In the genomic region with DNA sequence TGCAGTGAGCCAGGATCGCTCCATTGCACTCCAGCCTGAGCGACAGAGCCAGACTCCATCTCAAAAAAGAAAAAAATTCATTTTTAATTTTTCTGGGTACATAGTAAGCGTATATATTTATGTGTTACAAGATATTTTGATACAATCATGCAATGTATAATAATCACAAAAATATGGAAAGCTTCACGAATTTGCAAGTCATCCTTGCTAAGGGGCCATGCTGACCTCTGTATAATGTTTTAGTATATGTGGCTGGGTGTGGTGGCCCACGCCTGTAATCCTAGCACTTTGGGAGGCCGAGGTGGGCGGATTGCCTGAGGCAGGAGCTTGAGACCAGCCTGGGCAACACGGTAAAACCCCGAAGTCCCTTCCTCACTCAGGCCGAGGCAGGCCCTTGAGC, we compare ENCODE assay signal across 25 cellular contexts. TPM values are rescaled to one million over a fixed set of nuclear protein-coding genes. Genes with fewer than 3 reads are reported as not detected.
DNase-seq lines count a peak whose midpoint lies in the region; ATAC-seq, FAIRE-seq and TF ChIP-seq lines count a peak whose summit lies in the region.
"Had no signal": no experiment of that assay in that cellular context is flagged by ENCODE, and none has a peak within 500 bp of the region (broad histone marks: within the 10 kb centered on the region; RNA-seq: fewer than 3 reads in every experiment).

No MANE protein-coding gene starts in this region.

- peak overlapping the region; percentile 83 for H2AFZ ChIP-seq in K562 (ENCODE audit: low read depth, low read length)

- H3K9me3 ChIP-seq in A549: no peaks in the 10 kb centered on the region
- H3K9me3 ChIP-seq in HEK293 (ENCODE audit: control insufficient read depth, insufficient read depth, low read depth, low read length): no peaks in the 10 kb centered on the region
- no peaks in the 10 kb centered on the region for H3K9me3 ChIP-seq in K562 (replicated peaks; ENCODE audit: control insufficient read depth, insufficient read depth, low read depth, low read length)
- H3K9me3 ChIP-seq in lower lobe of right lung: no peaks in the 10 kb centered on the region
- H3K9me3 ChIP-seq: BLaER1 treated with 17β-estradiol and CSF1 and Interleukin-3, amounts not matched to agents 10 nM and 100 nM; Caco-2 had no signal

- H3K79me2 ChIP-seq in K562 (ENCODE audit: control insufficient read depth, insufficient read depth, low read length): no peaks in the 10 kb centered on the region

- no peak overlapping the region for H3K27ac ChIP-seq in A549
- no peak overlapping the region for H3K27ac ChIP-seq in HEK293 (ENCODE audit: extremely low read depth, low read depth, low read length)
- no peak overlapping the region for H3K27ac ChIP-seq in K562 (ENCODE audit: extremely low read depth, low read depth, low read length)
- no peak overlapping the region for H3K27ac ChIP-seq in lower lobe of right lung
- H3K27ac ChIP-seq: BLaER1 treated with 17β-estradiol and CSF1 and Interleukin-3, amounts not matched to agents 10 nM and 100 nM; C4-2B had no signal

- no peak overlapping the region for H3K4me3 ChIP-seq in A549
- no peak overlapping the region for H3K4me3 ChIP-seq in HEK293 (ENCODE audit: low read depth, low read length)
- H3K4me3 ChIP-seq in K562: no peak overlapping the region
- H3K4me3 ChIP-seq in lower lobe of right lung: no peak overlapping the region
- H3K4me3 ChIP-seq: BLaER1 treated with 17β-estradiol and CSF1 and Interleukin-3, amounts not matched to agents 10 nM and 100 nM; GM12878 had no signal

- H3K9ac ChIP-seq in K562 (ENCODE audit: insufficient read depth in 1 of 2, low read depth in 2 of 2, low read length in 2 of 2): peak overlapping the region in 1 of 2 experiments; percentile 61; a peak in 2 of 4 replicates
- H3K9ac ChIP-seq: BLaER1 treated with 17β-estradiol and CSF1 and Interleukin-3, amounts not matched to agents 10 nM and 100 nM had no signal

- H3K4me1 ChIP-seq in A549 (no peaks in the 10 kb centered on the region), HEK293 (ENCODE audit: control insufficient read depth, insufficient read depth, low read length) (no peaks in the 10 kb centered on the region), K562 (replicated peaks in 1 of 2; ENCODE audit: control insufficient read depth in 2 of 2, insufficient read depth in 2 of 2, low read length in 2 of 2) (peaks cover 11 to 15% of the 10 kb centered on the region in 2 experiments; a peak in 4 of 5 replicates), lower lobe of right lung (no peaks in the 10 kb centered on the region)
- H3K4me1 ChIP-seq: Caco-2 had no signal

- H3K27me3 ChIP-seq in K562 (ENCODE audit: control insufficient read depth in 2 of 2, insufficient read depth in 2 of 2, low read length in 2 of 2) (no peaks in the 10 kb centered on the region), lower lobe of right lung (ENCODE audit: low read depth) (no peaks in the 10 kb centered on the region)
- H3K27me3 ChIP-seq: BLaER1 treated with 17β-estradiol and CSF1 and Interleukin-3, amounts not matched to agents 10 nM and 100 nM had no signal

- H3K9me1 ChIP-seq in K562 (ENCODE audit: control insufficient read depth, insufficient read depth, low read length): no peaks in the 10 kb centered on the region

- no TSS peak for BruUV-seq in K562 (replicated peaks; lab: Mats Ljungman, UMichigan)

- no peak overlapping the region for H3K4me2 ChIP-seq in A549
- H3K4me2 ChIP-seq in K562 (ENCODE audit: insufficient read depth, low read length): no peak overlapping the region; the same call in 1 of the 2 replicates
- H3K4me2 ChIP-seq: BLaER1 treated with 17β-estradiol and CSF1 and Interleukin-3, amounts not matched to agents 10 nM and 100 nM had no signal

- POLR2A ChIA-PET in A549 (lab: Yijun Ruan, JAX) (no interaction called here), HEK293 (lab: Yijun Ruan, JAX) (interaction anchor here (0.9 to 1.2 kb wide), 2 partner anchors 11 to 23 kb away, joined by 3 read pairs; no protein-coding TSS in a partner anchor), K562 (lab: Yijun Ruan, JAX) (interaction anchor here (0.6 to 1.1 kb wide), 3 partner anchors 10 to 96 kb away, joined by 3 to 4 read pairs (median 3); no protein-coding TSS in a partner anchor)

- no peak for TF ChIP-seq EP300 in A549 (IDR thresholded peaks at IDR 0.05)
- TF ChIP-seq EP300 in K562 (IDR thresholded peaks at IDR 0.05; ENCODE audit: low read length): no peak

- TF ChIP-seq CTCF in A549 (IDR thresholded peaks at IDR 0.05) (no peak), HEK293 (tag by site-specific recombination; IDR thresholded peaks at IDR 0.05) (no peak), K562 (IDR thresholded peaks at IDR 0.05 in 2 of 3, conservative IDR thresholded peaks at IDR 0.05 in 1 of 3; ENCODE audit: insufficient read depth in 2 of 3, low read depth in 1 of 3, low read length in 3 of 3) (no peak), lower lobe of right lung (IDR thresholded peaks at IDR 0.05) (no peak)

- intact Hi-C loops in K562 (cut with micrococcal nuclease) (no loop called here), lower lobe of right lung (cut with DNase I) (no loop called here)

- CTCF ChIA-PET in A549 (lab: Yijun Ruan, JAX) (interaction anchor here (1.9 to 2.2 kb wide), 3 partner anchors 16 to 245 kb away, joined by 8 read pairs; a partner anchor contains a TSS), HEK293 (lab: Yijun Ruan, JAX) (interaction anchor here (0.7 kb wide), 1 partner anchor 16 kb away, joined by 3 read pairs; no protein-coding TSS in a partner anchor), K562 (lab: Yijun Ruan, JAX; ENCODE audit: low intra/inter-chr PET ratio) (no interaction called here)

- TF ChIP-seq POLR2A in A549 (IDR thresholded peaks at IDR 0.05; ENCODE audit: low read length): no peak
- TF ChIP-seq POLR2A in K562 (conservative IDR thresholded peaks at IDR 0.05): no peak

- TF ChIP-seq RAD21 in A549 (conservative IDR thresholded peaks at IDR 0.05 in 1 of 2, IDR thresholded peaks at IDR 0.05 in 1 of 2) (no peak), K562 (CRISPR knock-in tag; conservative IDR thresholded peaks at IDR 0.05 in 1 of 2, IDR thresholded peaks at IDR 0.05 in 1 of 2) (no peak)

- H4K20me1 ChIP-seq in K562 (replicated peaks; ENCODE audit: control insufficient read depth, insufficient read depth, low read length): no peaks in the 10 kb centered on the region

- ATAC-seq in A549 (no peak), K562 (peak; percentile 21; the same call in 1 of the 3 replicates), lower lobe of right lung (no peak), HG03571 (IDR thresholded peaks at IDR 0.05; ENCODE audit: unreplicated experiment) (no peak)
- ATAC-seq: CD8-positive, alpha-beta T cell; GM12878 had no signal

- in situ Hi-C loops in K562 (cut with MboI): no loop called here

- WGBS in A549 (ENCODE audit: missing lambda C conversion rate): 63% methylated on average over 10 of the region's 10 CpGs
- 40% methylated on average over 10 of the region's 10 CpGs for WGBS in K562 (ENCODE audit: insufficient coverage, low coverage, missing lambda C conversion rate)

- DNase-seq in A549 (ENCODE audit: low read depth in 1 of 2, low spot score in 1 of 2) (no peak), K562 (ENCODE audit: extremely low read depth in 1 of 4, low spot score in 3 of 4) (no peak), lower lobe of right lung (no peak), iPS-NIHi11 (ENCODE audit: low spot score) (no peak)
- DNase-seq: 8988T; AML-193; Caco-2; Calu3; CD4-positive, alpha-beta T cell; CD8-positive, alpha-beta T cell; DMS153; DMS53; DMS79; DND-41; EL; GDM1 had no signal

- FAIRE-seq in A549 (lab: Jason Lieb, UNC) (no peak), K562 (lab: Jason Lieb, UNC) (no peak)
- FAIRE-seq: A204.1, D721Med, GM12878, GM12892, GM18507 had no signal

- H3K36me3 ChIP-seq in HEK293 (ENCODE audit: control insufficient read depth in 2 of 2, insufficient read depth in 1 of 2, low read length in 2 of 2) (peaks cover 0 to 9% of the 10 kb centered on the region in 2 experiments; a peak in 2 of 3 replicates), K562 (ENCODE audit: control insufficient read depth, insufficient read depth, low read length) (peaks cover 9% of the 10 kb centered on the region; the same call in 1 of the 3 replicates), lower lobe of right lung (peaks cover 12% of the 10 kb centered on the region)

RNA-seq across cellular contexts. Expression of a gene that starts 16.9 kb away (rescaled TPM):
- 5.9 and 8.1 TPM in 2 replicates for polyA plus RNA-seq in A549 (2011; rRNA removed)
- 10.4 and 14.6 TPM in 2 replicates for polyA plus RNA-seq in A549 (2012; cell fraction: cytosol; rRNA removed)
- 34.8 and 43.0 TPM in 2 replicates for polyA plus RNA-seq in A549 (2012; cell fraction: nucleus; rRNA removed)
- 29.0 to 34.8 TPM (median 33.3 TPM) in 3 replicates for polyA plus RNA-seq in A549 (2017; fragmentation: RNase III; extraction: RNeasy Plus Mini Kit Qiagen cat#74134 plus additional on column Dnase treatment)
- polyA minus RNA-seq in A549 (2011; rRNA and poly(A)+ RNA removed): 17.2 and 17.3 TPM in 2 replicates
- total RNA-seq in K562 (2011; cell fraction: chromatin; rRNA removed; ENCODE audit: low replicate concordance): 93.9 and 185 TPM in 2 replicates
- total RNA-seq in K562 (2011; cell fraction: nucleolus; rRNA removed): 89.2 and 107 TPM in 2 replicates
- total RNA-seq in K562 (2011; cell fraction: nucleoplasm; rRNA removed): 100 and 120 TPM in 2 replicates
- 13.1 and 19.0 TPM in 2 replicates for total RNA-seq in K562 (2014; rRNA removed)
- total RNA-seq in K562 (2014; rRNA removed; fragmentation: Illumina TruSeq; extraction: Trizol): 6.9 and 8.1 TPM in 2 replicates
- total RNA-seq in K562 (2015; rRNA removed; fragmentation: Illumina TruSeq; extraction: Trizol): 15.6 and 17.9 TPM in 2 replicates
- 50.1 and 59.5 TPM in 2 replicates for total RNA-seq in K562 (2021)
- polyA plus RNA-seq in K562 (2011; rRNA removed): 5.4 and 11.8 TPM in 2 replicates
- 4.5 and 5.9 TPM in 2 replicates for polyA plus RNA-seq in K562 (2011; cell fraction: cytosol; rRNA removed)
- 95.4 and 113 TPM in 2 replicates for polyA plus RNA-seq in K562 (2011; cell fraction: nucleus; rRNA removed)
- 30.9 and 42.6 TPM in 2 replicates for polyA plus RNA-seq in K562 (2012)
- 21.7 and 32.6 TPM in 2 replicates for polyA plus RNA-seq in K562 (2014; fragmentation: Illumina TruSeq; extraction: Trizol)
- under 1 TPM; 0.32 to 0.46 TPM for polyA plus RNA-seq in K562 (2014; fragmentation: Nextera tagmentation; extraction: Ambion mirVana)
- 21.9 and 25.1 TPM in 2 replicates for polyA plus RNA-seq in K562 (2014; rRNA removed)
- 9.1 and 10.0 TPM in 2 replicates for polyA minus RNA-seq in K562 (2011; rRNA and poly(A)+ RNA removed)
- polyA minus RNA-seq in K562 (2011; cell fraction: cytosol; rRNA and poly(A)+ RNA removed): 10.9 and 11.7 TPM in 2 replicates
- 49.8 and 67.5 TPM in 2 replicates for polyA minus RNA-seq in K562 (2011; cell fraction: nucleus; rRNA and poly(A)+ RNA removed)
- total RNA-seq in lower lobe of right lung: 68.6 TPM

RNA-seq across cellular contexts. Expression of a gene that starts 23.8 kb away (rescaled TPM):
- polyA plus RNA-seq in A549 (2011; rRNA removed): 6.2 and 10.0 TPM in 2 replicates
- 7.9 and 17.1 TPM in 2 replicates for polyA plus RNA-seq in A549 (2012; cell fraction: cytosol; rRNA removed)
- 20.8 and 30.6 TPM in 2 replicates for polyA plus RNA-seq in A549 (2012; cell fraction: nucleus; rRNA removed)
- polyA plus RNA-seq in A549 (2017; fragmentation: RNase III; extraction: RNeasy Plus Mini Kit Qiagen cat#74134 plus additional on column Dnase treatment): 18.9 to 19.9 TPM (median 19.5 TPM) in 3 replicates
- polyA minus RNA-seq in A549 (2011; rRNA and poly(A)+ RNA removed): 22.3 and 26.5 TPM in 2 replicates
- 89.8 and 132 TPM in 2 replicates for total RNA-seq in K562 (2011; cell fraction: chromatin; rRNA removed; ENCODE audit: low replicate concordance)
- 44.6 and 46.2 TPM in 2 replicates for total RNA-seq in K562 (2011; cell fraction: nucleolus; rRNA removed)
- 58.6 and 74.8 TPM in 2 replicates for total RNA-seq in K562 (2011; cell fraction: nucleoplasm; rRNA removed)
- total RNA-seq in K562 (2014; rRNA removed): 16.0 and 16.3 TPM in 2 replicates
- 3.5 and 3.7 TPM in 2 replicates for total RNA-seq in K562 (2014; rRNA removed; fragmentation: Illumina TruSeq; extraction: Trizol)
- 5.8 and 7.9 TPM in 2 replicates for total RNA-seq in K562 (2015; rRNA removed; fragmentation: Illumina TruSeq; extraction: Trizol)
- 58.9 and 62.6 TPM in 2 replicates for total RNA-seq in K562 (2021)
- 2.2 and 6.4 TPM in 2 replicates for polyA plus RNA-seq in K562 (2011; rRNA removed)
- polyA plus RNA-seq in K562 (2011; cell fraction: cytosol; rRNA removed): 1.9 and 3.2 TPM in 2 replicates
- polyA plus RNA-seq in K562 (2011; cell fraction: nucleus; rRNA removed): 18.6 and 29.8 TPM in 2 replicates
- polyA plus RNA-seq in K562 (2012): 16.6 and 25.8 TPM in 2 replicates
- 14.9 and 21.0 TPM in 2 replicates for polyA plus RNA-seq in K562 (2014; fragmentation: Illumina TruSeq; extraction: Trizol)
- under 1 TPM; 0.21 to 0.53 TPM for polyA plus RNA-seq in K562 (2014; fragmentation: Nextera tagmentation; extraction: Ambion mirVana)
- 11.4 and 17.0 TPM in 2 replicates for polyA plus RNA-seq in K562 (2014; rRNA removed)
- polyA minus RNA-seq in K562 (2011; rRNA and poly(A)+ RNA removed): 11.0 and 11.9 TPM in 2 replicates
- polyA minus RNA-seq in K562 (2011; cell fraction: cytosol; rRNA and poly(A)+ RNA removed): 21.7 and 27.4 TPM in 2 replicates
- polyA minus RNA-seq in K562 (2011; cell fraction: nucleus; rRNA and poly(A)+ RNA removed): 17.2 and 20.0 TPM in 2 replicates
- 73.8 TPM for total RNA-seq in lower lobe of right lung

RNA-seq across cellular contexts. Expression of a gene that starts 24.4 kb away (rescaled TPM):
- polyA plus RNA-seq in A549 (2011; rRNA removed): 6.3 and 8.4 TPM in 2 replicates
- polyA plus RNA-seq in A549 (2012; cell fraction: cytosol; rRNA removed): 11.7 and 14.9 TPM in 2 replicates
- 38.4 and 39.3 TPM in 2 replicates for polyA plus RNA-seq in A549 (2012; cell fraction: nucleus; rRNA removed)
- 16.2 to 19.2 TPM (median 18.2 TPM) in 3 replicates for polyA plus RNA-seq in A549 (2017; fragmentation: RNase III; extraction: RNeasy Plus Mini Kit Qiagen cat#74134 plus additional on column Dnase treatment)
- 2.4 and 5.7 TPM in 2 replicates for polyA minus RNA-seq in A549 (2011; rRNA and poly(A)+ RNA removed)
- 27.0 and 46.3 TPM in 2 replicates for total RNA-seq in K562 (2011; cell fraction: chromatin; rRNA removed; ENCODE audit: low replicate concordance)
- total RNA-seq in K562 (2011; cell fraction: nucleolus; rRNA removed): 23.7 and 30.5 TPM in 2 replicates
- 29.4 and 33.8 TPM in 2 replicates for total RNA-seq in K562 (2011; cell fraction: nucleoplasm; rRNA removed)
- total RNA-seq in K562 (2014; rRNA removed): 15.6 and 20.2 TPM in 2 replicates
- total RNA-seq in K562 (2014; rRNA removed; fragmentation: Illumina TruSeq; extraction: Trizol): 6.5 and 6.8 TPM in 2 replicates
- 11.5 and 12.5 TPM in 2 replicates for total RNA-seq in K562 (2015; rRNA removed; fragmentation: Illumina TruSeq; extraction: Trizol)
- total RNA-seq in K562 (2021): 62.1 and 63.1 TPM in 2 replicates
- polyA plus RNA-seq in K562 (2011; rRNA removed): 10.0 and 13.0 TPM in 2 replicates
- 6.7 and 10.3 TPM in 2 replicates for polyA plus RNA-seq in K562 (2011; cell fraction: cytosol; rRNA removed)
- polyA plus RNA-seq in K562 (2011; cell fraction: nucleus; rRNA removed): 58.6 and 70.0 TPM in 2 replicates
- polyA plus RNA-seq in K562 (2012): 29.3 and 46.6 TPM in 2 replicates
- 23.8 and 38.3 TPM in 2 replicates for polyA plus RNA-seq in K562 (2014; fragmentation: Illumina TruSeq; extraction: Trizol)
- 1 to 10 TPM; 2.2 to 2.3 TPM for polyA plus RNA-seq in K562 (2014; fragmentation: Nextera tagmentation; extraction: Ambion mirVana)
- 20.5 and 26.7 TPM in 2 replicates for polyA plus RNA-seq in K562 (2014; rRNA removed)
- 3.1 and 4.4 TPM in 2 replicates for polyA minus RNA-seq in K562 (2011; rRNA and poly(A)+ RNA removed)
- 7.0 and 17.7 TPM in 2 replicates for polyA minus RNA-seq in K562 (2011; cell fraction: cytosol; rRNA and poly(A)+ RNA removed)
- 14.7 and 23.4 TPM in 2 replicates for polyA minus RNA-seq in K562 (2011; cell fraction: nucleus; rRNA and poly(A)+ RNA removed)
- total RNA-seq in lower lobe of right lung: 46.3 TPM
